Comparison of ENCODE assay signal across 24 cellular contexts in the genomic region with DNA sequence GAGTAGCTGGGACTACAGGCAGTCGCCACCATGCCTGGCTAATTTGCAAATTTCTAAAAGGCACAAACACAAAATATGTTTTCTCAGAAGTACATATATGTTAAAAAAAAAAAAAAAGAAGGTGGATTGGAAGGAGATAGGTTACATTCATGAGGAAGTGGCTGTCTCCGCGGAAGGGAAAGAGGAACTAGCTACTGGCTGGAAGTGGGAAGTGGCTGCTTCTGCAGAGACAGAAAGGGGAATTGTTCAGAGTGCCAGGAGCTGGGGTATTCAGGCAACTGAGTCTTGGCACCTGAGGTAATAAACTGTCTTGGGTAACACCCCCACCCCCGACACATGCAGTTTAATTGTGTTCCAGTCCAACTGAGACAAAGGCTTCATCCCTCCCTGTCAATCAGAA. TPM values are rescaled to one million over a fixed set of nuclear protein-coding genes. Genes with fewer than 3 reads are reported as not detected.
DNase-seq lines count a peak whose midpoint lies in the region; ATAC-seq, FAIRE-seq and TF ChIP-seq lines count a peak whose summit lies in the region.
"Had no signal": no experiment of that assay in that cellular context is flagged by ENCODE, and none has a peak within 500 bp of the region (broad histone marks: within the 10 kb centered on the region; RNA-seq: fewer than 3 reads in every experiment).

No MANE protein-coding gene starts in this region.

- H3K9me3 ChIP-seq in K562 (replicated peaks; ENCODE audit: control insufficient read depth, insufficient read depth, low read depth, low read length) (no peaks in the 10 kb centered on the region), small intestine (ENCODE audit: control insufficient read depth, low read depth) (no peaks in the 10 kb centered on the region)
- H3K9me3 ChIP-seq: gastrocnemius medialis, neutrophil had no signal

- DNase-seq in GDM1 (lab: John Stamatoyannopoulos, UW) = peak; percentile 28
- peak; percentile 60 to 62 for DNase-seq in NOMO-1 (lab: John Stamatoyannopoulos, UW; ENCODE audit: unreplicated experiment in 2 of 2)
- DNase-seq in K562 (ENCODE audit: extremely low read depth in 1 of 4, low spot score in 3 of 4) = no peak
- DNase-seq in midbrain (lab: John Stamatoyannopoulos, UW) = peak; percentile 4
- no peak for DNase-seq in activated CD4-positive, alpha-beta T cell treated with anti-CD3 and anti-CD28 coated beads, Interleukin-2, amount 10 ng/mL, durations not matched to agents 24 days and 14 days
- no peak for DNase-seq in small intestine
- DNase-seq: ACHN; activated CD4-positive, alpha-beta T cell treated with anti-CD3 and anti-CD28 coated beads, Interleukin-2, amount 50 U/mL, for 4 hours; activated naive CD4-positive, alpha-beta T cell; CD4-positive, CD25-positive, alpha-beta regulatory T cell; DMS53; gastrocnemius medialis; left colon; NCI-H1436 treated with DMSO at 0.1 percent for 48 hours; NCI-H2171 treated with DMSO at 0.1 percent for 48 hours; stimulated activated CD4-positive, alpha-beta T cell treated with anti-CD3 and anti-CD28 coated beads, Interleukin-12 subunit alpha, Interleukin-12 subunit beta, amount 100 ng/mL, for 4 hours; stimulated activated CD8-positive, alpha-beta memory T cell treated with anti-CD3 and anti-CD28 coated beads, Interleukin-4, amount 100 ng/mL, for 48 hours; WERI-Rb-1 had no signal

- H3K4me3 ChIP-seq in K562 = no peak overlapping the region
- no peak overlapping the region for H3K4me3 ChIP-seq in small intestine (ENCODE audit: low read depth in 1 of 2, low read length in 2 of 2)
- H3K4me3 ChIP-seq: gastrocnemius medialis had no signal

- no peaks in the 10 kb centered on the region for H3K36me3 Mint-ChIP-seq in activated CD4-positive, alpha-beta T cell treated with anti-CD3 and anti-CD28 coated beads, Interleukin-2, amount 10 ng/mL, durations not matched to agents 24 days and 14 days (ENCODE audit: low read depth)
- H3K36me3 Mint-ChIP-seq: CD4-positive, CD25-positive, alpha-beta regulatory T cell; T-cell had no signal

- H3K27ac ChIP-seq in K562 (ENCODE audit: extremely low read depth, low read depth, low read length) = no peak overlapping the region
- H3K27ac ChIP-seq in small intestine (ENCODE audit: low read depth in 1 of 2, low read length in 1 of 2) = no peak overlapping the region
- H3K27ac ChIP-seq: gastrocnemius medialis, neutrophil, WERI-Rb-1 had no signal

- BruUV-seq in K562 (replicated peaks; lab: Mats Ljungman, UMichigan) = no TSS peak

- ATAC-seq in K562 (no peak), HG02588 (IDR thresholded peaks at IDR 0.05; ENCODE audit: unreplicated experiment) (no peak), HG03097 (IDR thresholded peaks at IDR 0.05; ENCODE audit: low FRiP score, unreplicated experiment) (no peak)
- ATAC-seq: gastrocnemius medialis, HCT116, left colon, T-cell had no signal

- 0% methylated on average over 2 of the region's 4 CpGs for WGBS in K562 (ENCODE audit: insufficient coverage, low coverage, missing lambda C conversion rate)
- WGBS in small intestine, 3 donors = 58 to 66% (median 59%) methylated on average over 4 of the region's 4 CpGs

- no peaks in the 10 kb centered on the region for H3K9me1 ChIP-seq in K562 (ENCODE audit: control insufficient read depth, insufficient read depth, low read length)

- no peaks in the 10 kb centered on the region for H3K36me3 ChIP-seq in K562 (ENCODE audit: control insufficient read depth, insufficient read depth, low read length)
- no peaks in the 10 kb centered on the region for H3K36me3 ChIP-seq in small intestine (ENCODE audit: control insufficient read depth in 2 of 2, insufficient read depth in 2 of 2, low read length in 2 of 2)
- H3K36me3 ChIP-seq: gastrocnemius medialis, neutrophil, WERI-Rb-1 had no signal

- in situ Hi-C loops in K562 (cut with MboI) = no loop called here

- H3K27me3 Mint-ChIP-seq in activated CD4-positive, alpha-beta T cell treated with anti-CD3 and anti-CD28 coated beads, Interleukin-2, amount 10 ng/mL, durations not matched to agents 24 days and 14 days = peaks cover 11% of the 10 kb centered on the region

- no peak for TF ChIP-seq EP300 in K562 (IDR thresholded peaks at IDR 0.05; ENCODE audit: low read length)

- no peak overlapping the region for H3K9ac ChIP-seq in K562 (ENCODE audit: insufficient read depth in 1 of 2, low read depth in 2 of 2, low read length in 2 of 2)

- FAIRE-seq in K562 (lab: Jason Lieb, UNC) = no peak
- FAIRE-seq in small intestine (lab: Jason Lieb, UNC) = no peak
- FAIRE-seq: GM12892 had no signal

- no peaks in the 10 kb centered on the region for H3K79me2 ChIP-seq in K562 (ENCODE audit: control insufficient read depth, insufficient read depth, low read length)

- no peaks in the 10 kb centered on the region for H3K4me1 ChIP-seq in K562 (replicated peaks in 1 of 2; ENCODE audit: control insufficient read depth in 2 of 2, insufficient read depth in 2 of 2, low read length in 2 of 2)
- peaks cover 0 to 3% of the 10 kb centered on the region in 2 donors for H3K4me1 ChIP-seq in small intestine (ENCODE audit: control insufficient read depth in 2 of 2, insufficient read depth in 1 of 2, low read depth in 1 of 2, low read length in 1 of 2)
- H3K4me1 ChIP-seq: gastrocnemius medialis had no signal

- no peak for TF ChIP-seq POLR2A in K562 (conservative IDR thresholded peaks at IDR 0.05)

- no peaks in the 10 kb centered on the region for H3K4me1 Mint-ChIP-seq in activated CD4-positive, alpha-beta T cell treated with anti-CD3 and anti-CD28 coated beads, Interleukin-2, amount 10 ng/mL, durations not matched to agents 24 days and 14 days
- H3K4me1 Mint-ChIP-seq: CD4-positive, CD25-positive, alpha-beta regulatory T cell; T-cell had no signal

- TF ChIP-seq RAD21 in K562 (CRISPR knock-in tag; conservative IDR thresholded peaks at IDR 0.05 in 1 of 2, IDR thresholded peaks at IDR 0.05 in 1 of 2) = no peak

- H3K9me3 Mint-ChIP-seq in activated CD4-positive, alpha-beta T cell treated with anti-CD3 and anti-CD28 coated beads, Interleukin-2, amount 10 ng/mL, durations not matched to agents 24 days and 14 days = no peaks in the 10 kb centered on the region
- H3K9me3 Mint-ChIP-seq: T-cell had no signal

- no peak overlapping the region for H2AFZ ChIP-seq in K562 (ENCODE audit: low read depth, low read length)

- no peak for TF ChIP-seq CTCF in K562 (IDR thresholded peaks at IDR 0.05 in 2 of 3, conservative IDR thresholded peaks at IDR 0.05 in 1 of 3; ENCODE audit: insufficient read depth in 2 of 3, low read depth in 1 of 3, low read length in 3 of 3)

- H3K27me3 ChIP-seq in K562 (ENCODE audit: control insufficient read depth in 2 of 2, insufficient read depth in 2 of 2, low read length in 2 of 2) (no peaks in the 10 kb centered on the region; a peak in 2 of 5 replicates), small intestine (ENCODE audit: control insufficient read depth in 2 of 2, insufficient read depth in 2 of 2, low read length in 2 of 2) (no peaks in the 10 kb centered on the region)
- H3K27me3 ChIP-seq: gastrocnemius medialis had no signal

- no peaks in the 10 kb centered on the region for H4K20me1 ChIP-seq in K562 (replicated peaks; ENCODE audit: control insufficient read depth, insufficient read depth, low read length)

- H3K4me2 ChIP-seq in K562 (ENCODE audit: insufficient read depth, low read length) = no peak overlapping the region

- intact Hi-C loops in K562 (cut with micrococcal nuclease) = no loop called here
- intact Hi-C loops in activated CD4-positive, alpha-beta T cell treated with anti-CD3 and anti-CD28 coated beads, Interleukin-2, amount 10 ng/mL, durations not matched to agents 24 days and 14 days (cut with micrococcal nuclease) = no loop called here

- H3K27ac Mint-ChIP-seq in activated CD4-positive, alpha-beta T cell treated with anti-CD3 and anti-CD28 coated beads, Interleukin-2, amount 10 ng/mL, durations not matched to agents 24 days and 14 days = no peak overlapping the region
- H3K27ac Mint-ChIP-seq: T-cell had no signal

- CTCF ChIA-PET in K562 (lab: Yijun Ruan, JAX; ENCODE audit: low intra/inter-chr PET ratio) = no interaction called here

- POLR2A ChIA-PET in K562 (lab: Yijun Ruan, JAX) = interaction anchor here (0.5 to 0.6 kb wide), 3 partner anchors 10 to 499 kb away, joined by 3 to 4 read pairs (median 4); no protein-coding TSS in a partner anchor

- no peak overlapping the region for H3K4me3 Mint-ChIP-seq in activated CD4-positive, alpha-beta T cell treated with anti-CD3 and anti-CD28 coated beads, Interleukin-2, amount 10 ng/mL, durations not matched to agents 24 days and 14 days
- H3K4me3 Mint-ChIP-seq: CD4-positive, CD25-positive, alpha-beta regulatory T cell; T-cell had no signal

TF ChIP-seq in K562, 482 proteins besides CTCF, POLR2A, EP300 and RAD21 (continues in another document):
- peak; percentile 85; the same call in 1 of the 2 replicates for TF ChIP-seq SPI1 (IDR thresholded peaks at IDR 0.05; ENCODE audit: borderline replicate concordance, low read depth, low read length)
- no peak for TF ChIP-seq BRD9 (IDR thresholded peaks at IDR 0.05; ENCODE audit: low read depth, partially characterized antibody)
- TF ChIP-seq BACH1 (tag; IDR thresholded peaks at IDR 0.05) = no peak
- TF ChIP-seq SMARCC2 (IDR thresholded peaks at IDR 0.05; ENCODE audit: low read depth) = no peak

RNA-seq across cellular contexts. Expression of a gene that starts 45.6 kb away (rescaled TPM):
- 2.3 and 3.4 TPM in 2 replicates for total RNA-seq in K562 (2011; cell fraction: chromatin; rRNA removed; ENCODE audit: low replicate concordance)
- total RNA-seq in K562 (2011; cell fraction: nucleolus; rRNA removed) = 1.6 and 3.8 TPM in 2 replicates
- total RNA-seq in K562 (2011; cell fraction: nucleoplasm; rRNA removed) = 2.1 and 3.8 TPM in 2 replicates
- total RNA-seq in K562 (2014; rRNA removed) = 0.20 and 0.23 TPM in 2 replicates
- total RNA-seq in K562 (2014; rRNA removed; fragmentation: Illumina TruSeq; extraction: Trizol) = 0.22 and 0.26 TPM in 2 replicates
- total RNA-seq in K562 (2015; rRNA removed; fragmentation: Illumina TruSeq; extraction: Trizol) = 0.26 and 0.29 TPM in 2 replicates
- total RNA-seq in K562 (2021) = 0.31 and 0.33 TPM in 2 replicates
- polyA plus RNA-seq in K562 (2011; rRNA removed) = 0.38 and 2.0 TPM in 2 replicates
- 0.44 and 2.0 TPM in 2 replicates for polyA plus RNA-seq in K562 (2011; cell fraction: cytosol; rRNA removed)
- 0.41 and 2.3 TPM in 2 replicates for polyA plus RNA-seq in K562 (2011; cell fraction: nucleus; rRNA removed)
- 0.37 and 0.39 TPM in 2 replicates for polyA plus RNA-seq in K562 (2012)
- polyA plus RNA-seq in K562 (2014; fragmentation: Illumina TruSeq; extraction: Trizol) = 0.31 and 0.43 TPM in 2 replicates
- polyA plus RNA-seq in K562 (2014; fragmentation: Nextera tagmentation; extraction: Ambion mirVana) = under 1 TPM; 0.03 to 0.07 TPM
- polyA plus RNA-seq in K562 (2014; rRNA removed) = 0.36 and 0.85 TPM in 2 replicates
- polyA minus RNA-seq in K562 (2011; rRNA and poly(A)+ RNA removed) = 0.33 and 3.3 TPM in 2 replicates
- 1.4 TPM in 1 of 2 replicates, not detected in the other for polyA minus RNA-seq in K562 (2011; cell fraction: cytosol; rRNA and poly(A)+ RNA removed)
- polyA minus RNA-seq in K562 (2011; cell fraction: nucleus; rRNA and poly(A)+ RNA removed) = 0.22 and 1.9 TPM in 2 replicates
- 3.4 and 3.8 TPM in 2 replicates for total RNA-seq in activated CD4-positive, alpha-beta T cell treated with anti-CD3 and anti-CD28 coated beads, Interleukin-2, amount 10 ng/mL, durations not matched to agents 24 days and 14 days
- polyA plus RNA-seq in small intestine = 1 to 10 TPM in 1 of 3 donors, under 1 TPM in 2; 0.22 to 6.1 (median 0.54) TPM
- total RNA-seq: CD4-positive, CD25-positive, alpha-beta regulatory T cell had no signal

Comparison
In these comparisons a context has a peak if more than half of its experiments do, and no peak if none do; other contexts are left out.
1. DNase-seq: peak in GDM1 (single experiment), NOMO-1 (2 of 2) and midbrain (single experiment); none in K562 (0 of 4), activated CD4-positive, alpha-beta T cell treated with anti-CD3 and anti-CD28 coated beads, Interleukin-2, amount 10 ng/mL, durations not matched to agents 24 days and 14 days (single experiment) and small intestine (single experiment).